10 cellular contexts compared by ENCODE assay signal in the genomic region with DNA sequence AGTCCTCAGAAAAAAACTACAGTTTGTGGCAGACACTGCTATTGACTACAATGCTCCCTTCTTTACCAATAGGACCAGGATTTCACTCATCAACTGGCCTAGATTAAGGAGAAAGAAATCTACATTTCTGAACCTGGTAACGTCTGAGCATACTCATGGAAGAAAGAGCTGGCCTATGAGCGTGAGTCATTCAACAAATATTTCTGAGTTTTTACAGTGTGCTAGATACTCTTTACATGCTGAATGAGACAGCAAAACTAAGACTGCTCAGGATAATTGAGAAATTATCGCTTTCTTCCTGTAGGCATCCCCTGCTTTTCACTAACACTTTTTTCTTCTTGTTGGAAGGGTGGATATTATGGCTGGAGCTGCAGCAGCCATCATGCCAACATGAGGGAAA.
DNase-seq lines count a peak whose midpoint lies in the region; ATAC-seq, FAIRE-seq and TF ChIP-seq lines count a peak whose summit lies in the region.
"Had no signal": no experiment of that assay in that cellular context is flagged by ENCODE, and none has a peak within 500 bp of the region (broad histone marks: within the 10 kb centered on the region; RNA-seq: fewer than 3 reads in every experiment).

No MANE protein-coding gene starts in this region.

- in situ Hi-C loops in transverse colon (cut with MboI; ENCODE audit: low pct_ligation_motif_present in 1 of 4, low pct_unique_long_range_greater_than_20kb in 1 of 4, low sequenced_read_pairs in 3 of 4), result no loop called here

- H3K9ac ChIP-seq in SK-N-SH, result no peak overlapping the region

- TF ChIP-seq CTCF in SK-N-SH (IDR thresholded peaks at IDR 0.05) (no peak), fibroblast of pulmonary artery (IDR thresholded peaks at IDR 0.05; ENCODE audit: low read length, missing control alignments) (no peak), transverse colon (IDR thresholded peaks at IDR 0.05) (no peak)

- FAIRE-seq in H54 (lab: Jason Lieb, UNC), result peak; percentile 99
- no peak for FAIRE-seq in urothelium cell line (lab: Jason Lieb, UNC)

- no peaks in the 10 kb centered on the region for H3K9me2 ChIP-seq in SK-N-SH

- H3K4me3 ChIP-seq in SK-N-SH (ENCODE audit: low read depth in 2 of 2, low read length in 1 of 2) (no peak overlapping the region), fibroblast of pulmonary artery (replicated peaks; ENCODE audit: low read depth, low read length) (no peak overlapping the region), transverse colon (no peak overlapping the region)

- peaks cover 3% of the 10 kb centered on the region for H3F3A ChIP-seq in SK-N-SH (replicated peaks; ENCODE audit: insufficient read depth)

- TF ChIP-seq EP300 in SK-N-SH (IDR thresholded peaks at IDR 0.05; ENCODE audit: borderline replicate concordance in 1 of 2, low read depth in 1 of 2, low read length in 1 of 2) (no peak), transverse colon (IDR thresholded peaks at IDR 0.05; ENCODE audit: low read depth) (no peak)

- no peaks in the 10 kb centered on the region for H3K27me3 ChIP-seq in SK-N-SH (ENCODE audit: insufficient read depth)
- no peaks in the 10 kb centered on the region for H3K27me3 ChIP-seq in transverse colon

- ATAC-seq in HG02840 (IDR thresholded peaks at IDR 0.05; ENCODE audit: low FRiP score, unreplicated experiment), result no peak
- ATAC-seq: activated naive CD4-positive, alpha-beta T cell treated with anti-CD3 and anti-CD28 coated beads, Interleukin-2, amount 50 U/mL, for 72 hours had no signal

- H3K27ac ChIP-seq in SK-N-SH (ENCODE audit: low read depth in 2 of 2, low read length in 1 of 2) (peak overlapping the region in 1 of 2 experiments; percentile 0; a peak in 1 of 4 replicates), transverse colon (no peak overlapping the region)

- peak; percentile 19 for DNase-seq in H54 (ENCODE audit: insufficient read length, low spot score)
- DNase-seq in SK-N-SH, result no peak
- DNase-seq in fibroblast of pulmonary artery (ENCODE audit: low read depth), result peak; percentile 71
- peak; percentile 61 for DNase-seq in urothelium cell line (ENCODE audit: low spot score)
- no peak for DNase-seq in AML-193 (lab: John Stamatoyannopoulos, UW)
- DNase-seq in transverse colon, result no peak
- DNase-seq: DMS79, midbrain had no signal

- POLR2A ChIA-PET in SK-N-SH (lab: Yijun Ruan, JAX), result no interaction called here

- TF ChIP-seq RAD21 in SK-N-SH (IDR thresholded peaks at IDR 0.05; ENCODE audit: low read length), result no peak

- H3K4me1 ChIP-seq in SK-N-SH (ENCODE audit: control insufficient read depth in 1 of 2, insufficient read depth in 2 of 2, low read depth in 1 of 2, low read length in 1 of 2), result no peaks in the 10 kb centered on the region; a peak in 1 of 4 replicates
- H3K4me1 ChIP-seq in transverse colon, result peaks cover 0 to 5% (median 0%) of the 10 kb centered on the region in 4 donors

- H3K4me2 ChIP-seq in SK-N-SH, result no peak overlapping the region

- H3K36me3 ChIP-seq in SK-N-SH (replicated peaks in 1 of 2; ENCODE audit: control insufficient read depth in 1 of 2, insufficient read depth in 2 of 2, low read length in 1 of 2) (peaks cover 0 to 5% of the 10 kb centered on the region in 2 experiments), transverse colon (no peaks in the 10 kb centered on the region)

- intact Hi-C loops in transverse colon (cut with DNase I; ENCODE audit: low total_unique reads), result no loop called here

- TF ChIP-seq POLR2A in H54 (IDR thresholded peaks at IDR 0.05; ENCODE audit: low read depth, low read length), result no peak
- no peak for TF ChIP-seq POLR2A in transverse colon (IDR thresholded peaks at IDR 0.05)

- H2AFZ ChIP-seq in SK-N-SH (ENCODE audit: low read depth), result no peak overlapping the region

- no peaks in the 10 kb centered on the region for H4K20me1 ChIP-seq in SK-N-SH (ENCODE audit: insufficient read depth)

- WGBS in SK-N-SH (ENCODE audit: low lambda C conversion rate), result 66% methylated on average over 3 of the region's 3 CpGs
- WGBS in transverse colon (ENCODE audit: low coverage in 1 of 2), 2 donors, result 75 to 78% methylated on average over 2 to 3 of the region's 3 CpGs

- no peaks in the 10 kb centered on the region for H3K79me2 ChIP-seq in SK-N-SH (ENCODE audit: insufficient read depth)

- CTCF ChIA-PET in SK-N-SH (lab: Yijun Ruan, JAX), result no interaction called here

- H3K9me3 ChIP-seq in SK-N-SH (no peaks in the 10 kb centered on the region), transverse colon (no peaks in the 10 kb centered on the region)

TF ChIP-seq in SK-N-SH, 30 proteins besides CTCF, POLR2A, EP300 and RAD21:
- TF ChIP-seq USF1 (IDR thresholded peaks at IDR 0.05; ENCODE audit: borderline replicate concordance, low read depth), result no peak
- 0 out of 2 replicates have a peak, but pooled peaks have one; percentile 22 for TF ChIP-seq JUND (IDR thresholded peaks at IDR 0.05)
- TF ChIP-seq FOSL2 (IDR thresholded peaks at IDR 0.05; ENCODE audit: borderline replicate concordance, low read depth), result peak; percentile 33; the same call in 1 of the 2 replicates

Comparison
In these comparisons a context has a peak if more than half of its experiments do, and no peak if none do; other contexts are left out.
1. DNase-seq: peak in H54 (single experiment), fibroblast of pulmonary artery (single experiment) and urothelium cell line (single experiment); none in SK-N-SH (single experiment), AML-193 (0 of 2) and transverse colon (single experiment).